ENCODE assay signal across 2 cellular contexts in genomic region chr1:244451539-244451950, GRCh38.
TF ChIP-seq lines count a peak whose summit lies in the region.

Gene ADSS2 (minus strand): TSS chr1:244451909. CDS start chr1:244451817, 92 bp downstream.

TF ChIP-seq in HEK293, 187 proteins besides CTCF, POLR2A, EP300 and RAD21 (continued from another document and continues in another):
- TF ChIP-seq ZBTB11 (tag by site-specific recombination; conservative IDR thresholded peaks at IDR 0.05; ENCODE audit: low read depth) (no peak; the same call in 1 of the 2 replicates), ZNF311 (tag by site-specific recombination; IDR thresholded peaks at IDR 0.05; ENCODE audit: borderline replicate concordance) (no peak), ZNF274 (IDR thresholded peaks at IDR 0.05; ENCODE audit: low read length) (no peak), ZNF274 (tag by site-specific recombination; IDR thresholded peaks at IDR 0.05; ENCODE audit: borderline replicate concordance) (no peak), ZBTB21 (tag by site-specific recombination; IDR thresholded peaks at IDR 0.05) (no peak), ZEB2 (tag by site-specific recombination; IDR thresholded peaks at IDR 0.05) (peak; percentile 54; the same call in 1 of the 2 replicates), ZNF510 (tag by site-specific recombination; IDR thresholded peaks at IDR 0.05; ENCODE audit: insufficient replicate concordance) (no peak), ZNF114 (tag by site-specific recombination; IDR thresholded peaks at IDR 0.05) (no peak), ZNF596 (tag by site-specific recombination; IDR thresholded peaks at IDR 0.05) (0 out of 2 replicates have a peak, but pooled peaks have one; percentile 33), GLIS2 (tag by site-specific recombination; IDR thresholded peaks at IDR 0.05) (no peak), ZNF544 (tag by site-specific recombination; IDR thresholded peaks at IDR 0.05) (no peak), ZNF621 (tag by site-specific recombination; IDR thresholded peaks at IDR 0.05) (no peak), ZNF660 (tag by site-specific recombination; IDR thresholded peaks at IDR 0.05) (no peak; the same call in 1 of the 2 replicates), KLF10 (tag by site-specific recombination; IDR thresholded peaks at IDR 0.05) (no peak), GLI4 (tag by site-specific recombination; IDR thresholded peaks at IDR 0.05) (no peak), ZNF768 (tag by site-specific recombination; IDR thresholded peaks at IDR 0.05) (no peak; the same call in 1 of the 2 replicates), ZNF558 (tag by site-specific recombination; IDR thresholded peaks at IDR 0.05) (no peak), ZNF530 (tag by site-specific recombination; IDR thresholded peaks at IDR 0.05; ENCODE audit: low read depth) (no peak), ZNF549 (tag by site-specific recombination; IDR thresholded peaks at IDR 0.05) (no peak), ZNF449 (tag by site-specific recombination; IDR thresholded peaks at IDR 0.05) (no peak), ZNF140 (tag by site-specific recombination; IDR thresholded peaks at IDR 0.05) (no peak), SCRT1 (tag by site-specific recombination; IDR thresholded peaks at IDR 0.05; ENCODE audit: borderline replicate concordance) (no peak), KLF8 (tag by site-specific recombination; IDR thresholded peaks at IDR 0.05) (peak; percentile 93), ZSCAN5A (tag by site-specific recombination; IDR thresholded peaks at IDR 0.05) (no peak), ZNF639 (tag by site-specific recombination; IDR thresholded peaks at IDR 0.05) (no peak), BCL11B (tag by site-specific recombination; IDR thresholded peaks at IDR 0.05; ENCODE audit: low read depth) (no peak), ZNF138 (tag by site-specific recombination; IDR thresholded peaks at IDR 0.05; ENCODE audit: borderline replicate concordance) (no peak), TRIM28 (IDR thresholded peaks at IDR 0.05; ENCODE audit: borderline replicate concordance, low read length) (no peak), HOXC10 (CRISPR knock-in tag; IDR thresholded peaks at IDR 0.05) (0 out of 2 replicates have a peak, but pooled peaks have one; percentile 61)

TF ChIP-seq in HepG2, 621 proteins besides CTCF, POLR2A, EP300 and RAD21 (continued from another document and continues in another):
- no peak for TF ChIP-seq PBX2 (CRISPR knock-in tag; IDR thresholded peaks at IDR 0.05)
- TF ChIP-seq SIX1 (CRISPR knock-in tag; IDR thresholded peaks at IDR 0.05; ENCODE audit: borderline replicate concordance): no peak
- TF ChIP-seq MAFG (CRISPR knock-in tag; IDR thresholded peaks at IDR 0.05): no peak
- no peak for TF ChIP-seq GPN1 (CRISPR knock-in tag; IDR thresholded peaks at IDR 0.05; ENCODE audit: borderline replicate concordance)
- peak; percentile 67 for TF ChIP-seq ZNF777 (CRISPR knock-in tag; IDR thresholded peaks at IDR 0.05)
- TF ChIP-seq AKNA (CRISPR knock-in tag; IDR thresholded peaks at IDR 0.05; ENCODE audit: borderline replicate concordance): no peak
- no peak for TF ChIP-seq AHDC1 (CRISPR knock-in tag; IDR thresholded peaks at IDR 0.05; ENCODE audit: borderline replicate concordance)
- TF ChIP-seq ZNF883 (CRISPR knock-in tag; IDR thresholded peaks at IDR 0.05; ENCODE audit: not compliant biosample characterization): peak; percentile 46
- peak; percentile 75 for TF ChIP-seq KLF6 (CRISPR knock-in tag; IDR thresholded peaks at IDR 0.05)
- no peak for TF ChIP-seq ZNF512 (CRISPR knock-in tag; IDR thresholded peaks at IDR 0.05)
- no peak for TF ChIP-seq U2AF1 (optimal IDR thresholded peaks at IDR 0.05; ENCODE audit: low read depth, low read length)
- no peak for TF ChIP-seq ARID5B (CRISPR knock-in tag; IDR thresholded peaks at IDR 0.05)
- peak; percentile 50; the same call in 1 of the 2 replicates for TF ChIP-seq ZFP91 (CRISPR knock-in tag; IDR thresholded peaks at IDR 0.05; ENCODE audit: borderline replicate concordance)
- no peak for TF ChIP-seq CEBPB (IDR thresholded peaks at IDR 0.05; ENCODE audit: borderline replicate concordance, low read depth, low read length)
- 0 out of 2 replicates have a peak, but pooled peaks have one; percentile 35 for TF ChIP-seq ZC3H4 (CRISPR knock-in tag; IDR thresholded peaks at IDR 0.05; ENCODE audit: borderline replicate concordance)
- no peak for TF ChIP-seq NCOA5 (CRISPR knock-in tag; IDR thresholded peaks at IDR 0.05)
- TF ChIP-seq ZNF382 (CRISPR knock-in tag; IDR thresholded peaks at IDR 0.05; ENCODE audit: borderline replicate concordance): no peak
- TF ChIP-seq SNAI1 (CRISPR knock-in tag; IDR thresholded peaks at IDR 0.05; ENCODE audit: borderline replicate concordance): peak; percentile 80; the same call in 1 of the 2 replicates
- no peak for TF ChIP-seq MEIS2 (CRISPR knock-in tag; IDR thresholded peaks at IDR 0.05)
- no peak for TF ChIP-seq ZNF10 (CRISPR knock-in tag; IDR thresholded peaks at IDR 0.05; ENCODE audit: borderline replicate concordance, low read depth)
- TF ChIP-seq ZNF30 (CRISPR knock-in tag; IDR thresholded peaks at IDR 0.05): peak; percentile 86; the same call in 1 of the 2 replicates
- no peak for TF ChIP-seq PCBP1 (IDR thresholded peaks at IDR 0.05; ENCODE audit: borderline replicate concordance, low read depth, low read length)
- no peak for TF ChIP-seq ATRX (CRISPR knock-in tag; IDR thresholded peaks at IDR 0.05; ENCODE audit: borderline replicate concordance)
